In genomic region chr6:132300323-132300949, GRCh38 we compare ENCODE assay signal across 9 cellular contexts.
DNase-seq lines count a peak whose midpoint lies in the region; ATAC-seq, FAIRE-seq and TF ChIP-seq lines count a peak whose summit lies in the region.
"Had no signal": no experiment of that assay in that cellular context is flagged by ENCODE, and none has a peak within 500 bp of the region (broad histone marks: within the 10 kb centered on the region; RNA-seq: fewer than 3 reads in every experiment).

No MANE protein-coding gene starts in this region.

- no peak overlapping the region for H3K27ac Mint-ChIP-seq in astrocyte (ENCODE audit: unreplicated experiment)

- H2AFZ ChIP-seq in astrocyte (ENCODE audit: low read depth, low read length): no peak overlapping the region

- H3K27me3 ChIP-seq in astrocyte (ENCODE audit: insufficient read depth, low read length) (no peaks in the 10 kb centered on the region), thoracic aorta (replicated peaks; ENCODE audit: insufficient read depth) (no peaks in the 10 kb centered on the region)

- H3K4me2 ChIP-seq in astrocyte (ENCODE audit: low read length): no peak overlapping the region

- H3K36me3 ChIP-seq in astrocyte (ENCODE audit: insufficient read depth, low read length): no peaks in the 10 kb centered on the region
- H3K36me3 ChIP-seq in thoracic aorta: no peaks in the 10 kb centered on the region

- no peaks in the 10 kb centered on the region for H4K20me1 ChIP-seq in astrocyte (ENCODE audit: insufficient read depth, low read length)

- no peaks in the 10 kb centered on the region for H3K36me3 Mint-ChIP-seq in astrocyte (ENCODE audit: low read depth, unreplicated experiment)

- H3K4me1 Mint-ChIP-seq in astrocyte (ENCODE audit: low read depth, unreplicated experiment): peaks cover 2% of the 10 kb centered on the region

- DNase-seq in AG09309 (ENCODE audit: low read depth) (peak; percentile 18), GM12865 (ENCODE audit: low read depth) (peak; percentile 67), HEK293T (ENCODE audit: extremely low spot score) (peak; percentile 60), MV-4-11 (lab: John Stamatoyannopoulos, UW) (peak; percentile 19), astrocyte (ENCODE audit: low read depth) (peak; percentile 17), iPS-NIHi7 (ENCODE audit: extremely low spot score) (peak; percentile 43), thoracic aorta (ENCODE audit: low spot score) (no peak), NCI-H1092 (lab: John Stamatoyannopoulos, UW) (no peak)

- no peaks in the 10 kb centered on the region for H3K27me3 Mint-ChIP-seq in astrocyte (ENCODE audit: low read depth, unreplicated experiment)

- POLR2A ChIA-PET in HEK293T (lab: Yijun Ruan, JAX): no interaction called here

- TF ChIP-seq CTCF in AG09309 (IDR thresholded peaks at IDR 0.05; ENCODE audit: control insufficient read depth, insufficient read depth, low read depth, low read length, missing control alignments): peak; percentile 62
- peak; percentile 42 for TF ChIP-seq CTCF in GM12865 (IDR thresholded peaks at IDR 0.05; ENCODE audit: insufficient read depth, low read depth, low read length, missing control alignments)
- TF ChIP-seq CTCF in astrocyte (IDR thresholded peaks at IDR 0.05; ENCODE audit: insufficient read depth, low read depth, low read length): peak; percentile 72
- peak; percentile 50 for TF ChIP-seq CTCF in thoracic aorta (IDR thresholded peaks at IDR 0.05)

- H3K4me3 ChIP-seq in AG09309 (ENCODE audit: control insufficient read depth, low read depth, low read length): no peak overlapping the region
- no peak overlapping the region for H3K4me3 ChIP-seq in GM12865 (ENCODE audit: low read depth, low read length)
- no peak overlapping the region for H3K4me3 ChIP-seq in astrocyte (ENCODE audit: insufficient read depth, low read depth, low read length)
- H3K4me3 ChIP-seq in thoracic aorta: no peak overlapping the region
- H3K4me3 ChIP-seq: SK-N-MC had no signal

- H3K9ac ChIP-seq in astrocyte (ENCODE audit: low read length): no peak overlapping the region

- no peak overlapping the region for H3K4me3 Mint-ChIP-seq in astrocyte (ENCODE audit: unreplicated experiment)

- CTCF ChIA-PET in HEK293T (lab: Yijun Ruan, JAX): interaction anchor here (0.7 to 1.8 kb wide), 6 partner anchors 20 to 376 kb away, joined by 3 to 8 read pairs (median 4); partner anchors contain the start of gene STX7

- H3K27ac ChIP-seq in astrocyte (ENCODE audit: low read depth, low read length) (no peak overlapping the region), thoracic aorta (no peak overlapping the region)
- H3K27ac ChIP-seq: SK-N-MC had no signal

- no peak for FAIRE-seq in astrocyte (lab: Jason Lieb, UNC)

- H3K79me2 ChIP-seq in astrocyte (ENCODE audit: insufficient read depth, low read length): no peaks in the 10 kb centered on the region

- ATAC-seq in thoracic aorta (ENCODE audit: insufficient number of reproducible peaks, low FRiP score, low read depth): no peak

- no peaks in the 10 kb centered on the region for H3K4me1 ChIP-seq in astrocyte (ENCODE audit: insufficient read depth, low read length)
- no peaks in the 10 kb centered on the region for H3K4me1 ChIP-seq in thoracic aorta (ENCODE audit: control insufficient read depth in 1 of 2, low read depth in 2 of 2)

- H3K9me3 Mint-ChIP-seq in astrocyte (ENCODE audit: unreplicated experiment): no peaks in the 10 kb centered on the region

- no peaks in the 10 kb centered on the region for H3K9me3 ChIP-seq in astrocyte (ENCODE audit: insufficient read depth, low read depth, low read length)
- H3K9me3 ChIP-seq in thoracic aorta: no peaks in the 10 kb centered on the region

TF ChIP-seq in HEK293T, 16 proteins besides CTCF, POLR2A, EP300 and RAD21:
- TF ChIP-seq CTBP1 (IDR thresholded peaks at IDR 0.05; ENCODE audit: borderline replicate concordance) (no peak), L3MBTL2 (conservative IDR thresholded peaks at IDR 0.05) (no peak), SUZ12 (IDR thresholded peaks at IDR 0.05) (no peak), FOXK2 (IDR thresholded peaks at IDR 0.05) (no peak), FOXA1 (IDR thresholded peaks at IDR 0.05) (no peak), PKNOX1 (IDR thresholded peaks at IDR 0.05) (no peak), FOXM1 (IDR thresholded peaks at IDR 0.05; ENCODE audit: borderline replicate concordance) (no peak), ZNF384 (IDR thresholded peaks at IDR 0.05) (no peak), BHLHE40 (IDR thresholded peaks at IDR 0.05; ENCODE audit: borderline replicate concordance) (no peak), SP1 (IDR thresholded peaks at IDR 0.05) (no peak), HDGF (IDR thresholded peaks at IDR 0.05; ENCODE audit: borderline replicate concordance) (no peak)
TF ChIP-seq in HEK293T: peak in this region for 0.

Comparison
In these comparisons a context has a peak if more than half of its experiments do, and no peak if none do; other contexts are left out.
1. DNase-seq: peak in AG09309 (single experiment), GM12865 (single experiment), HEK293T (single experiment), MV-4-11 (single experiment), astrocyte (single experiment) and iPS-NIHi7 (single experiment); none in thoracic aorta (single experiment) and NCI-H1092 (single experiment).
2. Peak in every context shown above with its lines, with median percentiles within 50 percentile points of each other: CTCF ChIP-seq.